Comparison of ENCODE assay signal across 28 cellular contexts in the genomic region with DNA sequence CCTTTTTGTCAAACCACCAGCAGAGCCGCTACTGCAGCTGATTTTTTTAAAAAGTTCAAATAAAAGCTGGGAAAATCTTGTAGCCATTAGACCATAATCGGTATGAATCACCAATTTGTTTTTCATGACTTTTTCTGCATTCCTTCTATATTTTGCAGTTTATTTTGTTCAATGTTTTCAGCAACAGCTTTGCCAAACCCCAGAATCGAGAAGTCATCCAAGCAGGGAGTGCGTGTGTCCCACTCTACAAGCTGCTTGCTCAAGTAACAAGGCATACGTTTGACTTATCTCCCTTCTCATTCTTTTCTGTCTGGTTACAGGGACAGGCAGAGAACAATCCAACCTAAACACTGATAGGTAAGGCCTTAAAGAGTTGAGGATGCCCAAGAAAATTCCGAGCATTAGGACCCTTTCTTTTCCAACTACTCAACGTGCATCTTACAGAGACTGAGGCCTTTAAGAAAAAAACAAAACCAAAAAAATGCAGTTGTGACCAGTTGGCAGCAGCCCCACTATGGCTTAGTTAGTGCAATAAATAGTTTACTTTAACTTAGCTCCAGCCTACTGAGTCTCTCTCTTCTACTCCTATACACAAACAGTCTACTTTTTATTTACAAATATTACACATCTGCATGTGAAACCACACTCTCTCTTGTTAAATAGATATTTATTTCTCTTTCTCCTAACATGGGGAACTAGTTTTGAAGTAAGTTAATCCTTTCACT.
DNase-seq lines count a peak whose midpoint lies in the region; ATAC-seq and TF ChIP-seq lines count a peak whose summit lies in the region.
"Had no signal": no experiment of that assay in that cellular context is flagged by ENCODE, and none has a peak within 500 bp of the region (broad histone marks: within the 10 kb centered on the region; RNA-seq: fewer than 3 reads in every experiment).

No MANE protein-coding gene starts in this region.

- no peak overlapping the region for H3K23ac ChIP-seq in IMR-90 (ENCODE audit: low read depth, low read length)

- H4K5ac ChIP-seq in IMR-90 (ENCODE audit: low read depth, low read length): no peak overlapping the region

- H3K27me3 Mint-ChIP-seq in activated T-helper 2 cell treated with anti-CD3 and anti-CD28 coated beads, Interferon-gamma antibody, Interleukin-2, Interleukin-4, amounts not matched to agents 10 μg/mL and 5 μg/mL and 100 μg/mL, durations not matched to agents 14 hours and 24 hours and 36 hours (ENCODE audit: low read depth): no peaks in the 10 kb centered on the region

- no peaks in the 10 kb centered on the region for H4K20me1 ChIP-seq in IMR-90 (ENCODE audit: insufficient read depth, low read length)

- peak; percentile 24; the same call in 1 of the 2 replicates for ATAC-seq in IMR-90 (ENCODE audit: low read depth)
- ATAC-seq: activated CD8-positive, alpha-beta T cell treated with anti-CD3 and anti-CD28 coated beads for 36 hours; CD8-positive, alpha-beta T cell had no signal

- no peak for TF ChIP-seq POLR2A in IMR-90 (IDR thresholded peaks at IDR 0.05; ENCODE audit: low read depth, low read length)
- no peak for TF ChIP-seq POLR2A in spleen (IDR thresholded peaks at IDR 0.05)

- H2BK120ac ChIP-seq in IMR-90 (ENCODE audit: low read depth, low read length): no peak overlapping the region

- H4K8ac ChIP-seq in IMR-90 (ENCODE audit: low read depth in 2 of 2, low read length in 2 of 2): no peak overlapping the region

- no peak overlapping the region for H3K4me2 ChIP-seq in IMR-90 (ENCODE audit: low read depth, low read length)
- H3K4me2 ChIP-seq: KMS-11, neural progenitor cell had no signal

- in situ Hi-C loops in IMR-90 (cut with MboI; ENCODE audit: low sequenced_read_pairs): no loop called here

- H2BK20ac ChIP-seq in IMR-90 (ENCODE audit: low read depth, low read length): no peak overlapping the region

- H4K91ac ChIP-seq in IMR-90 (ENCODE audit: insufficient read depth, low read depth, low read length): no peak overlapping the region

- H2BK5ac ChIP-seq in IMR-90 (ENCODE audit: low read depth, low read length, poor library complexity, severe bottlenecking): no peak overlapping the region

- no peaks in the 10 kb centered on the region for H3K4me1 Mint-ChIP-seq in activated T-helper 2 cell treated with anti-CD3 and anti-CD28 coated beads, Interferon-gamma antibody, Interleukin-2, Interleukin-4, amounts not matched to agents 10 μg/mL and 5 μg/mL and 100 μg/mL, durations not matched to agents 14 hours and 24 hours and 36 hours (ENCODE audit: low read depth)
- H3K4me1 Mint-ChIP-seq: B cell had no signal

- H3K79me1 ChIP-seq in IMR-90 (ENCODE audit: low read depth in 1 of 2, low read length in 2 of 2): no peaks in the 10 kb centered on the region

- no peaks in the 10 kb centered on the region for H3K9me1 ChIP-seq in IMR-90 (ENCODE audit: insufficient read depth, low read length)

- H3K4me3 ChIP-seq in IMR-90 (ENCODE audit: insufficient read depth, low read depth, low read length) (no peak overlapping the region), subcutaneous abdominal adipose tissue (ENCODE audit: low read depth in 1 of 5, low read length in 5 of 5) (peak overlapping the region in 1 of 5 donors; percentile 49), spleen (no peak overlapping the region)
- H3K4me3 ChIP-seq: HAP-1, left ventricle myocardium inferior, neural progenitor cell, upper lobe of left lung had no signal

- no TSS peak for BruUV-seq in IMR-90 (replicated peaks; lab: Mats Ljungman, UMichigan)

- WGBS in IMR-90 (ENCODE audit: extremely low coverage in 2 of 2, insufficient read length in 1 of 2), 2 experiments: 39% methylated on average over 2 of the region's 7 CpGs; no CpG with 5 or more reads in 1 of the 2 experiments
- 70 to 84% (median 80%) methylated on average over 7 of the region's 7 CpGs for WGBS in spleen, 5 donors

- H3K27ac ChIP-seq in IMR-90 (ENCODE audit: insufficient read depth, low read length) (no peak overlapping the region), subcutaneous abdominal adipose tissue (ENCODE audit: low read depth, low read length) (peak overlapping the region; percentile 19), spleen (no peak overlapping the region)
- H3K27ac ChIP-seq: KMS-11, left ventricle myocardium inferior, neural progenitor cell, upper lobe of left lung had no signal

- no peak overlapping the region for H2AFZ ChIP-seq in IMR-90 (replicated peaks; ENCODE audit: low read length, poor library complexity)
- H2AFZ ChIP-seq: neural progenitor cell had no signal

- no peaks in the 10 kb centered on the region for H3K9me3 ChIP-seq in IMR-90 (ENCODE audit: control insufficient read depth, insufficient read depth, low read length)
- no peaks in the 10 kb centered on the region for H3K9me3 ChIP-seq in subcutaneous abdominal adipose tissue (ENCODE audit: control insufficient read depth in 5 of 5, low read length in 5 of 5)
- no peaks in the 10 kb centered on the region for H3K9me3 ChIP-seq in spleen
- H3K9me3 ChIP-seq: HAP-1, left ventricle myocardium inferior, upper lobe of left lung had no signal

- H3K4ac ChIP-seq in IMR-90 (ENCODE audit: low read depth, low read length): no peak overlapping the region

- no peak overlapping the region for H3K18ac ChIP-seq in IMR-90 (ENCODE audit: low read depth, low read length)

- no peak for TF ChIP-seq CTCF in IMR-90 (conservative IDR thresholded peaks at IDR 0.05; ENCODE audit: low read depth, low read length)
- TF ChIP-seq CTCF in spleen (IDR thresholded peaks at IDR 0.05 in 8 of 11, conservative IDR thresholded peaks at IDR 0.05 in 3 of 11): no peak

- no peak overlapping the region for H3K56ac ChIP-seq in IMR-90 (ENCODE audit: extremely low read depth, insufficient read depth, low read length)

- H3K27ac Mint-ChIP-seq in activated T-helper 2 cell treated with anti-CD3 and anti-CD28 coated beads, Interferon-gamma antibody, Interleukin-2, Interleukin-4, amounts not matched to agents 10 μg/mL and 5 μg/mL and 100 μg/mL, durations not matched to agents 14 hours and 24 hours and 36 hours: no peak overlapping the region
- H3K27ac Mint-ChIP-seq: activated CD8-positive, alpha-beta T cell treated with anti-CD3 and anti-CD28 coated beads for 36 hours; activated T-helper 1 cell treated with anti-CD3 and anti-CD28 coated beads, Interleukin-12 subunit alpha, Interleukin-12 subunit beta, Interleukin-2, Interleukin-4 antibody, amounts not matched to agents 30 ng/mL and 10 ng/mL and 1 ng/mL, durations not matched to agents 14 hours and 24 hours and 36 hours; B cell; CD8-positive, alpha-beta T cell; neural progenitor cell had no signal

- dilution Hi-C loops in IMR-90 (cut with HindIII; ENCODE audit: low sequenced_read_pairs, unreplicated experiment): no loop called here

- no peak overlapping the region for H2AK9ac ChIP-seq in IMR-90 (replicated peaks; ENCODE audit: low read depth, low read length, poor library complexity)

- no peaks in the 10 kb centered on the region for H3K36me3 Mint-ChIP-seq in activated T-helper 2 cell treated with anti-CD3 and anti-CD28 coated beads, Interferon-gamma antibody, Interleukin-2, Interleukin-4, amounts not matched to agents 10 μg/mL and 5 μg/mL and 100 μg/mL, durations not matched to agents 14 hours and 24 hours and 36 hours (ENCODE audit: low read depth)
- H3K36me3 Mint-ChIP-seq: CD8-positive, alpha-beta T cell; neural progenitor cell had no signal

- no peak overlapping the region for H2AK5ac ChIP-seq in IMR-90 (ENCODE audit: low read depth, low read length)

- TF ChIP-seq RAD21 in IMR-90 (IDR thresholded peaks at IDR 0.05; ENCODE audit: low read length): no peak

- CTCF ChIA-PET in IMR-90 (lab: Yijun Ruan, JAX): no interaction called here

- H3K14ac ChIP-seq in IMR-90 (replicated peaks; ENCODE audit: low read depth, low read length): no peak overlapping the region

- POLR2A ChIA-PET in IMR-90 (lab: Charles Lee; ENCODE audit: unreplicated experiment): no interaction called here

- H3K9ac ChIP-seq in IMR-90 (ENCODE audit: low read depth, low read length) (no peak overlapping the region), subcutaneous abdominal adipose tissue (ENCODE audit: low read length in 5 of 5) (peak overlapping the region in 1 of 5 donors; percentile 43)
- H3K9ac ChIP-seq: KMS-11, neural progenitor cell had no signal

- no peaks in the 10 kb centered on the region for H3K9me3 Mint-ChIP-seq in activated T-helper 2 cell treated with anti-CD3 and anti-CD28 coated beads, Interferon-gamma antibody, Interleukin-2, Interleukin-4, amounts not matched to agents 10 μg/mL and 5 μg/mL and 100 μg/mL, durations not matched to agents 14 hours and 24 hours and 36 hours
- H3K9me3 Mint-ChIP-seq: activated CD8-positive, alpha-beta T cell treated with anti-CD3 and anti-CD28 coated beads for 36 hours; activated T-helper 1 cell treated with anti-CD3 and anti-CD28 coated beads, Interleukin-12 subunit alpha, Interleukin-12 subunit beta, Interleukin-2, Interleukin-4 antibody, amounts not matched to agents 30 ng/mL and 10 ng/mL and 1 ng/mL, durations not matched to agents 14 hours and 24 hours and 36 hours; CD8-positive, alpha-beta T cell; neural progenitor cell had no signal

- H3K36me3 ChIP-seq in IMR-90 (ENCODE audit: control insufficient read depth, insufficient read depth, low read length) (no peaks in the 10 kb centered on the region), subcutaneous abdominal adipose tissue (ENCODE audit: control insufficient read depth in 5 of 5, insufficient read depth in 5 of 5, low read length in 5 of 5) (no peaks in the 10 kb centered on the region), spleen (no peaks in the 10 kb centered on the region)
- H3K36me3 ChIP-seq: HAP-1, left ventricle myocardium inferior, neural progenitor cell, upper lobe of left lung had no signal

- intact Hi-C loops in IMR-90 (cut with micrococcal nuclease): no loop called here
- intact Hi-C loops in activated T-helper 2 cell treated with anti-CD3 and anti-CD28 coated beads, Interferon-gamma antibody, Interleukin-2, Interleukin-4, amounts not matched to agents 10 μg/mL and 5 μg/mL and 100 μg/mL, durations not matched to agents 14 hours and 24 hours and 36 hours (cut with micrococcal nuclease): no loop called here
- intact Hi-C loops in spleen (cut with DNase I; ENCODE audit: low total_unique reads): no loop called here

- H3K4me1 ChIP-seq in IMR-90 (ENCODE audit: control insufficient read depth, insufficient read depth, low read length) (no peaks in the 10 kb centered on the region), subcutaneous abdominal adipose tissue (ENCODE audit: control insufficient read depth in 5 of 5, insufficient read depth in 5 of 5, low read length in 5 of 5) (peaks cover 0 to 26% (median 10%) of the 10 kb centered on the region in 5 donors), spleen (no peaks in the 10 kb centered on the region)
- H3K4me1 ChIP-seq: HAP-1, upper lobe of left lung had no signal

- no peak overlapping the region for H2BK15ac ChIP-seq in IMR-90 (ENCODE audit: low read depth, low read length)

- DNase-seq in AG20443 (ENCODE audit: low spot score): peak; percentile 64
- no peak for DNase-seq in IMR-90
- peak; percentile 86 for DNase-seq in fibroblast of peridontal ligament (ENCODE audit: extremely low read depth)
- no peak for DNase-seq in activated T-helper 2 cell treated with anti-CD3 and anti-CD28 coated beads, Interferon-gamma antibody, Interleukin-2, Interleukin-4, amounts not matched to agents 10 μg/mL and 5 μg/mL and 100 μg/mL, durations not matched to agents 14 hours and 24 hours and 36 hours (ENCODE audit: low spot score)
- no peak for DNase-seq in spleen
- DNase-seq in activated CD4-positive, alpha-beta T cell treated with anti-CD3 and anti-CD28 coated beads, Interleukin-2, amount 50 U/mL, for 1 hour: no peak
- DNase-seq in DMS79 (lab: John Stamatoyannopoulos, UW): no peak
- DNase-seq: activated CD8-positive, alpha-beta memory T cell treated with anti-CD3 and anti-CD28 coated beads, Interleukin-2, amount 50 U/mL, for 48 hours; activated CD8-positive, alpha-beta T cell treated with anti-CD3 and anti-CD28 coated beads for 36 hours; activated naive CD4-positive, alpha-beta T cell treated with anti-CD3 and anti-CD28 coated beads, Interleukin-2, amount 50 U/mL, for 16 hours; amniotic stem cell; CD8-positive, alpha-beta T cell; head of caudate nucleus; islet precursor cell; left ventricle myocardium inferior; NCI-H2029; NCI-H2227 treated with DMSO at 0.1 percent for 48 hours; NCI-H526; NK-92 treated with Interleukin-12 subunit alpha and Interleukin-12 subunit beta, amount 100 ng/mL, for 24 hours; SHP77; stimulated activated CD4-positive, alpha-beta T cell treated with anti-CD3 and anti-CD28 coated beads, Interleukin-2, amount 100 ng/mL, for 24 hours; upper lobe of left lung had no signal

- no peaks in the 10 kb centered on the region for H3K27me3 ChIP-seq in IMR-90 (ENCODE audit: control insufficient read depth, insufficient read depth, low read length)
- no peaks in the 10 kb centered on the region for H3K27me3 ChIP-seq in subcutaneous abdominal adipose tissue (ENCODE audit: control insufficient read depth in 5 of 5, insufficient read depth in 4 of 5, low read length in 5 of 5)
- peaks cover 0 to 5% (median 0%) of the 10 kb centered on the region in 7 donors for H3K27me3 ChIP-seq in spleen (replicated peaks in 1 of 7)
- H3K27me3 ChIP-seq: neural progenitor cell, upper lobe of left lung had no signal

- H3K4me3 Mint-ChIP-seq in activated T-helper 2 cell treated with anti-CD3 and anti-CD28 coated beads, Interferon-gamma antibody, Interleukin-2, Interleukin-4, amounts not matched to agents 10 μg/mL and 5 μg/mL and 100 μg/mL, durations not matched to agents 14 hours and 24 hours and 36 hours (ENCODE audit: low read depth): no peak overlapping the region
- H3K4me3 Mint-ChIP-seq: activated CD8-positive, alpha-beta T cell treated with anti-CD3 and anti-CD28 coated beads for 36 hours; activated T-helper 1 cell treated with anti-CD3 and anti-CD28 coated beads, Interleukin-12 subunit alpha, Interleukin-12 subunit beta, Interleukin-2, Interleukin-4 antibody, amounts not matched to agents 30 ng/mL and 10 ng/mL and 1 ng/mL, durations not matched to agents 14 hours and 24 hours and 36 hours; B cell; CD8-positive, alpha-beta T cell; neural progenitor cell had no signal

Comparison
In these comparisons a context has a peak if more than half of its experiments do, and no peak if none do; other contexts are left out.
1. DNase-seq: peak in AG20443 (single experiment) and fibroblast of peridontal ligament (single experiment); none in IMR-90 (single experiment), activated T-helper 2 cell treated with anti-CD3 and anti-CD28 coated beads, Interferon-gamma antibody, Interleukin-2, Interleukin-4, amounts not matched to agents 10 μg/mL and 5 μg/mL and 100 μg/mL, durations not matched to agents 14 hours and 24 hours and 36 hours (single experiment), spleen (single experiment), activated CD4-positive, alpha-beta T cell treated with anti-CD3 and anti-CD28 coated beads, Interleukin-2, amount 50 U/mL, for 1 hour (single experiment) and DMS79 (single experiment).